11 cellular contexts compared by ENCODE assay signal in genomic region chr9:128190013-128190412, GRCh38. TPM values are rescaled to one million over a fixed set of nuclear protein-coding genes. Genes with fewer than 3 reads are reported as not detected.
DNase-seq lines count a peak whose midpoint lies in the region; TF ChIP-seq lines count a peak whose summit lies in the region.
"Had no signal": no experiment of that assay in that cellular context is flagged by ENCODE, and none has a peak within 500 bp of the region (broad histone marks: within the 10 kb centered on the region; RNA-seq: fewer than 3 reads in every experiment).

No MANE protein-coding gene starts in this region.

- H2BK15ac ChIP-seq in H9 (ENCODE audit: low read depth, low read length), result no peak overlapping the region
- no peak overlapping the region for H2BK15ac ChIP-seq in mesendoderm (replicated peaks; ENCODE audit: low read depth)

- H3K9me3 ChIP-seq in BE2C (no peaks in the 10 kb centered on the region), H9 (ENCODE audit: control insufficient read depth, low read depth, low read length) (no peaks in the 10 kb centered on the region)
- H3K9me3 ChIP-seq: upper lobe of left lung had no signal

- TF ChIP-seq CTCF in BE2C (IDR thresholded peaks at IDR 0.05; ENCODE audit: low read depth, low read length) (no peak), H9 (conservative IDR thresholded peaks at IDR 0.05) (no peak)

- no peaks in the 10 kb centered on the region for H3K9me3 Mint-ChIP-seq in H9
- H3K9me3 Mint-ChIP-seq in activated naive CD8-positive, alpha-beta T cell treated with anti-CD3 and anti-CD28 coated beads for 36 hours, result no peaks in the 10 kb centered on the region

- H3K23ac ChIP-seq in H9 (ENCODE audit: insufficient read length, low read depth, low read length) (no peak overlapping the region), mesendoderm (ENCODE audit: low read length) (no peak overlapping the region)

- H3K23me2 ChIP-seq in H9 (ENCODE audit: insufficient read length, low read depth, low read length, poor library complexity, severe bottlenecking), result peaks cover 11% of the 10 kb centered on the region

- H3K27ac ChIP-seq in H9 (ENCODE audit: insufficient read length, low read depth, low read length) (no peak overlapping the region), mesendoderm (ENCODE audit: low read depth, low read length) (no peak overlapping the region)

- H2AK5ac ChIP-seq in H9 (ENCODE audit: insufficient read length, low read length), result no peak overlapping the region
- H2AK5ac ChIP-seq in mesendoderm (ENCODE audit: low read length), result no peak overlapping the region

- H4K8ac ChIP-seq in H9 (replicated peaks; ENCODE audit: insufficient read length, low read depth, low read length) (no peak overlapping the region), mesendoderm (ENCODE audit: low read depth, low read length) (no peak overlapping the region)

- H2BK20ac ChIP-seq in H9 (ENCODE audit: low read depth, low read length, poor library complexity, severe bottlenecking), result no peak overlapping the region

- H3K79me2 ChIP-seq in H9 (ENCODE audit: insufficient read depth, low read length), result no peaks in the 10 kb centered on the region
- H3K79me2 ChIP-seq in mesendoderm (ENCODE audit: control insufficient read depth, insufficient read depth, low read length), result no peaks in the 10 kb centered on the region

- H2BK5ac ChIP-seq in H9 (ENCODE audit: insufficient read length, low read length), result no peak overlapping the region
- no peak overlapping the region for H2BK5ac ChIP-seq in mesendoderm (ENCODE audit: low read length)

- no peak overlapping the region for H3K18ac ChIP-seq in H9 (ENCODE audit: insufficient read length, low read depth, low read length)
- H3K18ac ChIP-seq in mesendoderm (ENCODE audit: low read length), result no peak overlapping the region

- H4K5ac ChIP-seq in H9 (ENCODE audit: insufficient read length, low read depth, low read length), result no peak overlapping the region
- H4K5ac ChIP-seq in mesendoderm (ENCODE audit: low read length), result no peak overlapping the region

- DNase-seq in BE2C (no peak), H9 (no peak), mesendoderm (peak; percentile 74), LoVo (ENCODE audit: low spot score) (no peak), foreskin melanocyte (no peak), SKM-1 treated with dmso at 0.1 percent for 144 hours (lab: John Stamatoyannopoulos, UW; ENCODE audit: unreplicated experiment) (no peak)
- no peak for DNase-seq in activated naive CD8-positive, alpha-beta T cell treated with anti-CD3 and anti-CD28 coated beads for 36 hours
- DNase-seq in activated effector memory CD4-positive, alpha-beta T cell treated with Interleukin-2 at 50 U/mL for 16 hours, result no peak
- DNase-seq: upper lobe of left lung, WERI-Rb-1 had no signal

- no peak overlapping the region for H4K91ac ChIP-seq in H9 (ENCODE audit: insufficient read length, low read depth, low read length)

- H3K4ac ChIP-seq in H9 (ENCODE audit: low read depth, low read length) (no peak overlapping the region), mesendoderm (ENCODE audit: low read depth, low read length) (no peak overlapping the region)

- H3K27me3 ChIP-seq in BE2C (no peaks in the 10 kb centered on the region), H9 (ENCODE audit: insufficient read depth, low read length) (no peaks in the 10 kb centered on the region), mesendoderm (ENCODE audit: insufficient read depth, low read length, poor library complexity) (no peaks in the 10 kb centered on the region)
- H3K27me3 ChIP-seq: upper lobe of left lung had no signal

- H3K36me3 ChIP-seq in BE2C (peaks cover 28% of the 10 kb centered on the region), mesendoderm (ENCODE audit: control insufficient read depth, insufficient read depth, low read length) (no peaks in the 10 kb centered on the region)

- H3K9ac ChIP-seq in H9 (ENCODE audit: extremely low read depth, insufficient read length, low read length), result no peak overlapping the region
- H3K9ac ChIP-seq in mesendoderm (ENCODE audit: low read length), result no peak overlapping the region

- H3K4me1 ChIP-seq in BE2C (no peaks in the 10 kb centered on the region), H9 (ENCODE audit: insufficient read depth, low read length) (no peaks in the 10 kb centered on the region), mesendoderm (ENCODE audit: control insufficient read depth, low read depth, low read length) (peaks cover 2% of the 10 kb centered on the region)

- H3K56ac ChIP-seq in H9 (ENCODE audit: insufficient read length, low read depth, low read length), result no peak overlapping the region
- no peak overlapping the region for H3K56ac ChIP-seq in mesendoderm (ENCODE audit: low read length)

- H3K4me1 Mint-ChIP-seq in H9, result peaks cover 9 to 14% of the 10 kb centered on the region in 2 experiments
- peaks cover 26% of the 10 kb centered on the region for H3K4me1 Mint-ChIP-seq in activated naive CD8-positive, alpha-beta T cell treated with anti-CD3 and anti-CD28 coated beads for 36 hours

- H3K4me3 ChIP-seq in BE2C (ENCODE audit: low read depth, low read length) (peak overlapping the region; percentile 89), mesendoderm (ENCODE audit: low read length) (no peak overlapping the region)

- no peak overlapping the region for H2BK12ac ChIP-seq in H9 (ENCODE audit: insufficient read length, low read depth, low read length)

- H3K27me3 Mint-ChIP-seq in H9 (ENCODE audit: low read depth), result no peaks in the 10 kb centered on the region
- no peaks in the 10 kb centered on the region for H3K27me3 Mint-ChIP-seq in activated naive CD8-positive, alpha-beta T cell treated with anti-CD3 and anti-CD28 coated beads for 36 hours

- H3K79me1 ChIP-seq in H9 (ENCODE audit: insufficient read depth, low read depth, low read length, poor library complexity, severe bottlenecking), result no peaks in the 10 kb centered on the region
- H3K79me1 ChIP-seq in mesendoderm (ENCODE audit: low read length), result peaks cover 4% of the 10 kb centered on the region

- H3K36me3 Mint-ChIP-seq in H9 (ENCODE audit: insufficient read depth in 1 of 3, low read depth in 3 of 3), result peaks cover 17 to 38% (median 28%) of the 10 kb centered on the region in 3 experiments
- H3K36me3 Mint-ChIP-seq in activated naive CD8-positive, alpha-beta T cell treated with anti-CD3 and anti-CD28 coated beads for 36 hours, result peaks cover 24% of the 10 kb centered on the region

- no peak overlapping the region for H3T11ph ChIP-seq in H9 (ENCODE audit: low read length)

- H3K4me3 Mint-ChIP-seq in H9, result peak overlapping the region; percentile 84 to 97
- peak overlapping the region; percentile 89 for H3K4me3 Mint-ChIP-seq in activated naive CD8-positive, alpha-beta T cell treated with anti-CD3 and anti-CD28 coated beads for 36 hours

- no peak overlapping the region for H3K4me2 ChIP-seq in H9 (ENCODE audit: insufficient read depth, insufficient read length, low read length)
- no peak overlapping the region for H3K4me2 ChIP-seq in mesendoderm (ENCODE audit: low read length)

- H3K14ac ChIP-seq in H9 (ENCODE audit: insufficient read depth, low read length), result no peak overlapping the region

- WGBS in H9 (ENCODE audit: extremely low coverage, insufficient read length, low lambda C conversion rate), result no CpG with 5 or more reads among the region's 2 CpGs
- no CpG with 5 or more reads among the region's 2 CpGs for WGBS in mesendoderm (ENCODE audit: extremely low coverage, insufficient coverage, low lambda C conversion rate)

- no peaks in the 10 kb centered on the region for H4K20me1 ChIP-seq in H9 (ENCODE audit: control insufficient read depth, insufficient read depth, insufficient read length)

- no peak overlapping the region for H3K27ac Mint-ChIP-seq in H9
- H3K27ac Mint-ChIP-seq in activated naive CD8-positive, alpha-beta T cell treated with anti-CD3 and anti-CD28 coated beads for 36 hours, result peak overlapping the region; percentile 72

- H2BK120ac ChIP-seq in H9 (ENCODE audit: low read depth, low read length, poor library complexity, severe bottlenecking) (no peak overlapping the region), mesendoderm (ENCODE audit: low read depth, low read length) (no peak overlapping the region)

- H2AFZ ChIP-seq in H9 (ENCODE audit: low read length), result no peak overlapping the region

RNA-seq across cellular contexts. Expression of gene CIZ1, which starts 1.4 kb away (rescaled TPM):
- 260 TPM for polyA plus RNA-seq in BE2C (2012; ENCODE audit: insufficient read depth, insufficient read length, low read depth)
- total RNA-seq in H9 (2021), result 101 and 104 TPM in 2 replicates
- 10 to 100 TPM; 86.8 to 91.3 TPM for total RNA-seq in activated naive CD8-positive, alpha-beta T cell treated with anti-CD3 and anti-CD28 coated beads for 36 hours
- polyA plus RNA-seq in mesendoderm (2013, experiment 1 of 2), result 108 TPM
- polyA plus RNA-seq in mesendoderm (2013, experiment 2 of 2), result 110 TPM

RNA-seq across cellular contexts. Expression of gene DNM1, which starts 13.2 kb away (rescaled TPM):
- 83.3 TPM for polyA plus RNA-seq in BE2C (2012; ENCODE audit: insufficient read depth, insufficient read length, low read depth)
- 54.3 and 58.0 TPM in 2 replicates for total RNA-seq in H9 (2021)
- under 1 TPM; 0.37 to 0.58 TPM for total RNA-seq in activated naive CD8-positive, alpha-beta T cell treated with anti-CD3 and anti-CD28 coated beads for 36 hours
- polyA plus RNA-seq in mesendoderm (2013, experiment 1 of 2), result 9.5 TPM
- 8.9 TPM for polyA plus RNA-seq in mesendoderm (2013, experiment 2 of 2)

RNA-seq across cellular contexts. Expression of gene BBLN, which starts 29.9 kb away (rescaled TPM):
- 221 TPM for polyA plus RNA-seq in BE2C (2012; ENCODE audit: insufficient read depth, insufficient read length, low read depth)
- total RNA-seq in H9 (2021), result 72.5 and 74.9 TPM in 2 replicates
- 10 to 100 TPM; 74.1 to 77.3 TPM for total RNA-seq in activated naive CD8-positive, alpha-beta T cell treated with anti-CD3 and anti-CD28 coated beads for 36 hours
- 55.7 TPM for polyA plus RNA-seq in mesendoderm (2013, experiment 1 of 2)
- polyA plus RNA-seq in mesendoderm (2013, experiment 2 of 2), result 57.0 TPM

RNA-seq across cellular contexts. Expression of gene LCN2, which starts 40.8 kb away (rescaled TPM):
- not detected for polyA plus RNA-seq in BE2C (2012; ENCODE audit: insufficient read depth, insufficient read length, low read depth)
- total RNA-seq in H9 (2021), result not detected in 2 replicates
- total RNA-seq in activated naive CD8-positive, alpha-beta T cell treated with anti-CD3 and anti-CD28 coated beads for 36 hours, result not detected
- 0.58 TPM for polyA plus RNA-seq in mesendoderm (2013, experiment 1 of 2)
- polyA plus RNA-seq in mesendoderm (2013, experiment 2 of 2), result 0.48 TPM
- total RNA-seq: NCI-H460 had no signal

Comparison
In these comparisons a context has a peak if more than half of its experiments do, and no peak if none do; other contexts are left out.
1. RNA of gene DNM1, which starts 13.2 kb away (total RNA-seq): 54.3 to 58.0 TPM in H9; 0.37 to 0.58 TPM in activated naive CD8-positive, alpha-beta T cell treated with anti-CD3 and anti-CD28 coated beads for 36 hours; every median in the first group is over 10 times any median in the second.